ENCODE assay signal across 21 cellular contexts in the genomic region with DNA sequence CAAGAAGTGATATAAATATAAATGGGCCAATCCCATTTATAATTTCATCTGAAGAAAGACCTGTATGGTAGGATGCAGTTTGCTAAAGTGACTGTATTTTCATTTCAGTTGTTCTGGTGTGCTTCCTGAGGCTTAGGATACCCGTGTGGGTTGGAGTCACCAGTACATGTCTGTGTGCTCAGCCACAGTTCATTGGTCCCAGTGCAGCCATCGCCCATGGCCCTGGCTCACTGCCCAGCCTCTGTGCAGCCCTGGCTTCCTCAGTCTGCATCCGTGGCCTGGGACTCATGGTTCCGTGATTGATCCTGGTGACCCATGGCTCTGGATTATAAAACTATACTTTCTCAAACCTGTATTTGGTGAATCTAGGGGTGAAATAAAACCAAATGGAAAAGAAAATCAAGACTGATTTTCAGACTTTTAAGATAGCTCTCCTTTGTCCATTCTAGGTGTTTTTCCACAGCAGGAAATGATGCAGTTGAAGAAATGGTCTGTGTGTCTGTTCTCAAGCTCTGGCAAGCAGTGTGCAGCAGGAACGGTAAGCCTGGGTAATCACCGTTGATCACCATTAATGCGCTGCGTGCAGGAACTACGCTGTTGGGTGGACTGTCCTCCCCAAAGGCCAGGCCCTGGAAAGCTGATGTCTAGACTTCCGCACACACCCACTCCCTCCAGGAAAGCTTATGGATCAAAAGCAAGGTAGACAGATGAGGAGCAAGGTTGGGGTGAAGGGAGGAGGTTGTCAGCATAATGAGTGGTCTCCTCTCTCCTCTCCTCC. TPM values are rescaled to one million over a fixed set of nuclear protein-coding genes. Genes with fewer than 3 reads are reported as not detected.
"Had no signal": no experiment of that assay in that cellular context is flagged by ENCODE, and none has a peak within 500 bp of the region (broad histone marks: within the 10 kb centered on the region; RNA-seq: fewer than 3 reads in every experiment).

No MANE protein-coding gene starts in this region.

- DNase-seq: activated naive CD4-positive, alpha-beta T cell; activated naive CD8-positive, alpha-beta T cell treated with anti-CD3 and anti-CD28 coated beads, Interleukin-2, amount 10 ng/mL, durations not matched to agents 7 days and 5 days; activated T-cell treated with anti-CD3 and anti-CD28 coated beads for 4 hours; cortex of kidney; effector memory CD4-positive, alpha-beta T cell; foreskin melanocyte; head of caudate nucleus; mucosa of descending colon; naive thymus-derived CD4-positive, alpha-beta T cell; ovary; retina; stimulated activated CD4-positive, alpha-beta T cell treated with anti-CD3 and anti-CD28 coated beads, Interleukin-2, amount 100 ng/mL, for 48 hours; tibial artery; uterus had no signal

- H3K4me3 Mint-ChIP-seq: activated naive CD8-positive, alpha-beta T cell treated with anti-CD3 and anti-CD28 coated beads, Interleukin-2, amount 10 ng/mL, durations not matched to agents 7 days and 5 days; brain; central memory CD8-positive, alpha-beta T cell; naive thymus-derived CD4-positive, alpha-beta T cell; stimulated activated memory B cell treated with anti-CD40 and anti-IgM and Interleukin-4, amounts not matched to agents 10 μg/mL and 1 μg/mL and 100 μg/mL, for 72 hours; T-helper 2 cell treated with Interferon-gamma antibody and Interleukin-4, amounts not matched to agents 5 μg/mL and 100 μg/mL, for 36 hours had no signal

- H3K27ac ChIP-seq: ovary, tibial artery, uterus had no signal

- H3K27me3 ChIP-seq: ovary, tibial artery, uterus had no signal

- H3K27ac Mint-ChIP-seq: activated naive CD8-positive, alpha-beta T cell treated with anti-CD3 and anti-CD28 coated beads, Interleukin-2, amount 10 ng/mL, durations not matched to agents 7 days and 5 days; brain; naive thymus-derived CD4-positive, alpha-beta T cell; stimulated activated memory B cell treated with anti-CD40 and anti-IgM and Interleukin-4, amounts not matched to agents 10 μg/mL and 1 μg/mL and 100 μg/mL, for 72 hours; T-helper 2 cell treated with Interferon-gamma antibody and Interleukin-4, amounts not matched to agents 5 μg/mL and 100 μg/mL, for 36 hours had no signal

- ATAC-seq: activated CD4-positive, CD25-positive, alpha-beta regulatory T cell treated with anti-CD3 and anti-CD28 coated beads, Interleukin-2, amount 50 U/mL, for 24 hours; mucosa of descending colon; naive thymus-derived CD4-positive, alpha-beta T cell; stimulated activated memory B cell treated with anti-CD40 and anti-IgM and Interleukin-4, amounts not matched to agents 10 μg/mL and 1 μg/mL and 100 μg/mL, for 72 hours had no signal

- H3K9me3 ChIP-seq: mucosa of descending colon, ovary, tibial artery, uterus had no signal

- H3K4me3 ChIP-seq: mucosa of descending colon, ovary, tibial artery, uterus had no signal

- H3K9me3 Mint-ChIP-seq: activated naive CD8-positive, alpha-beta T cell treated with anti-CD3 and anti-CD28 coated beads, Interleukin-2, amount 10 ng/mL, durations not matched to agents 7 days and 5 days; central memory CD8-positive, alpha-beta T cell; stimulated activated memory B cell treated with anti-CD40 and anti-IgM and Interleukin-4, amounts not matched to agents 10 μg/mL and 1 μg/mL and 100 μg/mL, for 72 hours; T-helper 2 cell treated with Interferon-gamma antibody and Interleukin-4, amounts not matched to agents 5 μg/mL and 100 μg/mL, for 36 hours had no signal

- H3K36me3 ChIP-seq: ovary, uterus had no signal

- H3K27me3 Mint-ChIP-seq: activated naive CD8-positive, alpha-beta T cell treated with anti-CD3 and anti-CD28 coated beads, Interleukin-2, amount 10 ng/mL, durations not matched to agents 7 days and 5 days; central memory CD8-positive, alpha-beta T cell; naive thymus-derived CD4-positive, alpha-beta T cell; stimulated activated memory B cell treated with anti-CD40 and anti-IgM and Interleukin-4, amounts not matched to agents 10 μg/mL and 1 μg/mL and 100 μg/mL, for 72 hours had no signal

- H3K4me1 Mint-ChIP-seq: brain; central memory CD8-positive, alpha-beta T cell; naive thymus-derived CD4-positive, alpha-beta T cell; stimulated activated memory B cell treated with anti-CD40 and anti-IgM and Interleukin-4, amounts not matched to agents 10 μg/mL and 1 μg/mL and 100 μg/mL, for 72 hours had no signal

RNA-seq across cellular contexts. Expression of a gene that starts 46.0 kb away (rescaled TPM):
- total RNA-seq: fibroblast of lung, skeletal muscle tissue had no signal
- polyA plus RNA-seq: fibroblast of lung had no signal
